8 cellular contexts compared by ENCODE assay signal in genomic region chr1:162627662-162628296, GRCh38. TPM values are rescaled to one million over a fixed set of nuclear protein-coding genes. Genes with fewer than 3 reads are reported as not detected.
A peak's percentile ranks its signal among the peaks of the same experiment; 100 is the strongest.
DNase-seq lines count a peak whose midpoint lies in the region; ATAC-seq, FAIRE-seq and TF ChIP-seq lines count a peak whose summit lies in the region.

No MANE protein-coding gene starts in this region.

- TF ChIP-seq CTCF in AG04449 (IDR thresholded peaks at IDR 0.05; ENCODE audit: insufficient read depth, low read length, missing control alignments), result peak; percentile 24
- peak; percentile 49 for TF ChIP-seq CTCF in GM12873 (IDR thresholded peaks at IDR 0.05; ENCODE audit: insufficient read depth, low read depth, low read length, missing control alignments)
- peak; percentile 15 to 34 (median 26) for TF ChIP-seq CTCF in gastroesophageal sphincter (IDR thresholded peaks at IDR 0.05)

- no peaks in the 10 kb centered on the region for H3K27me3 ChIP-seq in gastroesophageal sphincter

- TF ChIP-seq POLR2A in gastroesophageal sphincter (IDR thresholded peaks at IDR 0.05), result no peak

- WGBS in gastroesophageal sphincter (ENCODE audit: low coverage in 1 of 2), 2 donors, result 53 to 61% methylated on average over 3 of the region's 3 CpGs

- H3K4me3 ChIP-seq in AG04449 (ENCODE audit: low read depth, low read length) (no peak overlapping the region), gastroesophageal sphincter (no peak overlapping the region)

- DNase-seq in AG04449 (ENCODE audit: low read depth, low spot score), result no peak
- DNase-seq in RCC 7860 (ENCODE audit: low spot score), result no peak
- DNase-seq in inferior parietal cortex (ENCODE audit: extremely low spot score), result no peak
- no peak for DNase-seq in stimulated activated CD8-positive, alpha-beta memory T cell treated with anti-CD3 and anti-CD28 coated beads, Interleukin-4, amount 100 ng/mL, for 48 hours

- H3K27ac ChIP-seq in gastroesophageal sphincter, result peak overlapping the region in 3 of 4 donors; percentile 78 to 96 (median 84)

- peaks cover 10 to 64% (median 21%) of the 10 kb centered on the region in 3 donors for H3K4me1 ChIP-seq in gastroesophageal sphincter

- peak; percentile 14 for FAIRE-seq in RCC 7860 (lab: Jason Lieb, UNC)

- CTCF ChIA-PET in AG04449 (lab: Yijun Ruan, JAX), result interaction anchor here (0.7 to 11.6 kb wide), 5 partner anchors 9 to 270 kb away, joined by 3 to 102 read pairs (median 3); no protein-coding TSS in a partner anchor

- ATAC-seq in gastroesophageal sphincter (no peak), HG03442 (IDR thresholded peaks at IDR 0.05; ENCODE audit: unreplicated experiment) (no peak), GM19328 (IDR thresholded peaks at IDR 0.05; ENCODE audit: unreplicated experiment) (no peak)

- H3K36me3 ChIP-seq in gastroesophageal sphincter, result no peaks in the 10 kb centered on the region

- TF ChIP-seq EP300 in gastroesophageal sphincter (IDR thresholded peaks at IDR 0.05), result no peak

- POLR2A ChIA-PET in AG04449 (lab: Yijun Ruan, JAX), result no interaction called here

- H3K9me3 ChIP-seq in gastroesophageal sphincter, result no peaks in the 10 kb centered on the region

RNA-seq across cellular contexts. Expression of gene DDR2, which starts 4.5 kb away (rescaled TPM):
- 100 to 1,000 TPM; 165 to 241 (median 199) TPM for total RNA-seq in gastroesophageal sphincter
